Comparison of ENCODE assay signal across 11 cellular contexts in the genomic region with DNA sequence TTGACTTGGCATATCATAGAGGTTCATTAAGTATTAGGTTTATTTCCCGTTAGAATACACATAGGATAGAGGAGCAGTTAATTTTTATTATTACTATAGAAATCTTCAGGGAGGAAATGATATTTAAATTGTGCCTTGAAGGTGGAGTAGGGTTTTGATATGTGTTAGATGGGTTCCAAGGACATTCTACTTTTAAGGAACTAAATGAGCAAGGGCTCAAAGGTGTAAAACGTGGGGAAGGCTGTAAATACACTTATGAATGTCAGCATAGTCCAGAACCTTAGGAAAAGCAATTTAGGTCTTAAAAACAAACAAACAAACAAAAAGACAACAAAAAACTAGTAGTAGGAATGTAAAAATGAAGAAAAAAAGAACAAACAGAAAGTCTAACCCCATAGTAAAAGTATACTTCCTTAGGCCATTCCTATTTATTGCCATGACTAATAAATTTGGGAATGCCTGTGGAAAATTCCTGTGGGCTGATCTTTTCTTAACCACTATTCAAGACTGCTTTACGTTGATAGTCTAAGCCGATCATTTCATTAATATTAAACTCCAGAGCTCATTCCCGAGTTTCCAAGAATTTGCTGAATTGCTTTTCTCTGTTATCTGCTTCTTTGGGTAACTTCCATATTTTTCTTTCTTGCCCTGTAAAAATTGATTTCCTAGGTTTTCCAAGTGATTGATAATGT.
DNase-seq lines count a peak whose midpoint lies in the region; ATAC-seq, FAIRE-seq and TF ChIP-seq lines count a peak whose summit lies in the region.
"Had no signal": no experiment of that assay in that cellular context is flagged by ENCODE, and none has a peak within 500 bp of the region (broad histone marks: within the 10 kb centered on the region; RNA-seq: fewer than 3 reads in every experiment).

No MANE protein-coding gene starts in this region.

- no peaks in the 10 kb centered on the region for H3K27me3 ChIP-seq in BJ (ENCODE audit: control insufficient read depth, insufficient read depth, low read length)

- DNase-seq in BJ (ENCODE audit: low read depth) (peak; percentile 76), RCC 7860 (ENCODE audit: low spot score) (peak; percentile 86), epithelial cell of esophagus (ENCODE audit: low read depth) (peak; percentile 60), omental fat pad (ENCODE audit: low spot score) (no peak), islet precursor cell (no peak), GM19240 (ENCODE audit: insufficient read length, low spot score) (no peak), NCI-H1417 (lab: John Stamatoyannopoulos, UW) (no peak)
- DNase-seq: CD8-positive, alpha-beta T cell; NCI-H1092; NK-92 treated with Interleukin-12 subunit alpha and Interleukin-12 subunit beta, amount 100 ng/mL, for 24 hours had no signal

- peak; percentile 96 for FAIRE-seq in RCC 7860 (lab: Jason Lieb, UNC)

- H3K4me3 ChIP-seq in BJ (ENCODE audit: low read depth, low read length) (no peak overlapping the region), epithelial cell of esophagus (ENCODE audit: low read length) (no peak overlapping the region)

- ATAC-seq in omental fat pad (ENCODE audit: low FRiP score) (peak; percentile 19), GM18861 (IDR thresholded peaks at IDR 0.05; ENCODE audit: unreplicated experiment) (no peak)
- ATAC-seq: CD8-positive, alpha-beta T cell had no signal

- POLR2A ChIA-PET in BJ (lab: Charles Lee): interaction anchor here (0.6 kb wide), 2 partner anchors 158 to 849 kb away, joined by 4 to 25 read pairs; no protein-coding TSS in a partner anchor

- TF ChIP-seq CTCF in BJ (IDR thresholded peaks at IDR 0.05; ENCODE audit: insufficient read depth, low read depth, low read length) (no peak), epithelial cell of esophagus (IDR thresholded peaks at IDR 0.05; ENCODE audit: insufficient read depth, low read depth, low read length, missing control alignments) (no peak), omental fat pad (IDR thresholded peaks at IDR 0.05) (no peak)

- CTCF ChIA-PET in BJ (lab: Yijun Ruan, JAX): interaction anchor here (1.1 kb wide), 1 partner anchor 18 kb away, joined by 3 read pairs; no protein-coding TSS in a partner anchor

- no peaks in the 10 kb centered on the region for H3K36me3 ChIP-seq in BJ (ENCODE audit: control insufficient read depth, insufficient read depth, low read length)

Comparison
In these comparisons a context has a peak if more than half of its experiments do, and no peak if none do; other contexts are left out.
1. DNase-seq: peak in BJ (single experiment), RCC 7860 (single experiment) and epithelial cell of esophagus (single experiment); none in omental fat pad (single experiment), islet precursor cell (single experiment), GM19240 (single experiment) and NCI-H1417 (0 of 3).